8 cellular contexts compared by ENCODE assay signal in the genomic region with DNA sequence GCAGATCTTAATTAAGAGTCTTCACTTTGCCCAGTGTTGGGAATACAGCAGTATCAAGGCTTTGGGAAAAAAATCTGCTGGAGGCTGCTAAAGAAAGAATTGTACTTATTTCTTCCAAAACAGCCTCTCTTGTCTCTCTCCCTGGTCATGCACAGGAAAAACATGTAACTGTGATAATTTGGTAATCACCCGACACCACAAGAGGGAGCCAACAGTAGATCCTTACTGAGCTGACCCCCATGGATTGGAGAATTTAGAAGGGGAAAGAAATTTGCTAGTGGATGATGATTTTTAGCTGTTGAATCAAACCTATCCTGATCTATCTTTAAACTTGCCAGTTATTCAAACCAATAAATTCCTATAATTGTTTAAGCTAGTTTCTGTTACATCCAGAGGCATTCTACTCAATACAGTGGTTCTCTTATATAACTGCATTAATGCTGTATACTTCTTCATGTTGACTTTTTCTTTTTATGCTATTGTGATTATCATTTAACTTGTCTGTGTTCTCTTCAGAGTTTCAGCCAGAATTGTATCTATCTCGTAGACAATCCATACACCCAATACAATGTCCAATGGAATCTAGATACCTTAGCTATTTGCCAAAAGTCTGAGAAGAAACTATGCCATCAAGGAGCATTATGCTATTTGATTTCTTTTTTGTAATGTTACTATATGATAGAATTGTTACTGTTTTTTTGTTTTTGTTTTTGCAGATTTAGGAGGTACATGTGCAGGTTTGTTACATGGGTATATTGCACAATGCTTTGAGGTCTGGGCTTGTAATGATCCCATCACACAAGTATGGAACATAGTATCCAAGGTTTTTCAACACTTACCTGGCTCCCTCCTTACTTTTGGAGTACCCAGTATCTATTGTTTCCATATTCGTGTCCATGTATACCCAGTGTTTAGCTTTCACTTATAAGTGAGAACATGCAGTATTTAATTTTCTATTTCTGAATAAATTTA. TPM values are rescaled to one million over a fixed set of nuclear protein-coding genes. Genes with fewer than 3 reads are reported as not detected.
DNase-seq lines count a peak whose midpoint lies in the region; ATAC-seq and TF ChIP-seq lines count a peak whose summit lies in the region.

No MANE protein-coding gene starts in this region.

- H3K27me3 ChIP-seq in thyroid gland = no peaks in the 10 kb centered on the region

- H3K4me1 Mint-ChIP-seq in CD14-positive monocyte = no peaks in the 10 kb centered on the region

- DNase-seq in CD14-positive monocyte (ENCODE audit: low spot score) (no peak), NCI-H2196 (lab: John Stamatoyannopoulos, UW; ENCODE audit: unreplicated experiment) (peak; percentile 15), astrocyte of the hippocampus (ENCODE audit: low read depth, low spot score) (peak; percentile 74), inferior parietal cortex (ENCODE audit: extremely low spot score) (peak; percentile 68), thyroid gland (peak; percentile 53 to 54), NCI-H187 treated with DMSO at 0.1 percent for 48 hours (lab: John Stamatoyannopoulos, UW) (no peak)

- no peak for TF ChIP-seq POLR2A in thyroid gland (IDR thresholded peaks at IDR 0.05)

- H3K9me3 Mint-ChIP-seq in CD14-positive monocyte = peaks cover 0 to 4% (median 0%) of the 10 kb centered on the region in 7 donors

- no peak overlapping the region for H3K4me3 Mint-ChIP-seq in CD14-positive monocyte

- H3K4me3 ChIP-seq in thyroid gland (replicated peaks in 1 of 3) = no peak overlapping the region

- H3K36me3 ChIP-seq in thyroid gland = no peaks in the 10 kb centered on the region

- intact Hi-C loops in CD14-positive monocyte (cut with micrococcal nuclease) (no loop called here), thyroid gland (cut with DNase I) (loop anchor here (5.0 kb wide), 1 partner anchor 191 kb away; no protein-coding TSS in a partner anchor)

- TF ChIP-seq CTCF in CD14-positive monocyte (IDR thresholded peaks at IDR 0.05) (peak; percentile 54), thyroid gland (IDR thresholded peaks at IDR 0.05) (peak; percentile 30 to 85 (median 70))

- no peak overlapping the region for H3K27ac Mint-ChIP-seq in CD14-positive monocyte

- H3K4me1 ChIP-seq in thyroid gland = no peaks in the 10 kb centered on the region

- H3K9me3 ChIP-seq in thyroid gland = no peaks in the 10 kb centered on the region

- peaks cover 0 to 6% (median 3%) of the 10 kb centered on the region in 3 donors for H3K27me3 Mint-ChIP-seq in CD14-positive monocyte (ENCODE audit: low read depth in 3 of 3)

- 21 to 24% methylated on average over 3 of the region's 3 CpGs for WGBS in thyroid gland, 2 donors

- ATAC-seq in GM18508 (IDR thresholded peaks at IDR 0.05; ENCODE audit: insufficient read depth, unreplicated experiment) (peak; percentile 65), HG02884 (IDR thresholded peaks at IDR 0.05; ENCODE audit: unreplicated experiment) (peak; percentile 72)

- H3K27ac ChIP-seq in thyroid gland = no peak overlapping the region

- H3K36me3 Mint-ChIP-seq in CD14-positive monocyte = no peaks in the 10 kb centered on the region

RNA-seq across cellular contexts. Expression of a gene that starts 31.3 kb away (rescaled TPM):
- polyA plus RNA-seq in CD14-positive monocyte = not detected
- 10 to 100 TPM in 1 of 4 donors, 1 to 10 TPM in 3; 2.5 to 10.1 (median 4.5) TPM for total RNA-seq in thyroid gland

RNA-seq across cellular contexts. Expression of a gene that starts 47.2 kb away (rescaled TPM):
- polyA plus RNA-seq in CD14-positive monocyte = 100 to 1,000 TPM; 110 to 128 TPM
- 100 to 1,000 TPM; 182 to 435 (median 311) TPM for total RNA-seq in thyroid gland

Comparison
In these comparisons a context has a peak if more than half of its experiments do, and no peak if none do; other contexts are left out.
1. DNase-seq: peak in NCI-H2196 (single experiment), astrocyte of the hippocampus (single experiment), inferior parietal cortex (single experiment) and thyroid gland (2 of 2); none in CD14-positive monocyte (single experiment) and NCI-H187 treated with DMSO at 0.1 percent for 48 hours (single experiment).